15 cellular contexts compared by ENCODE assay signal in the genomic region with DNA sequence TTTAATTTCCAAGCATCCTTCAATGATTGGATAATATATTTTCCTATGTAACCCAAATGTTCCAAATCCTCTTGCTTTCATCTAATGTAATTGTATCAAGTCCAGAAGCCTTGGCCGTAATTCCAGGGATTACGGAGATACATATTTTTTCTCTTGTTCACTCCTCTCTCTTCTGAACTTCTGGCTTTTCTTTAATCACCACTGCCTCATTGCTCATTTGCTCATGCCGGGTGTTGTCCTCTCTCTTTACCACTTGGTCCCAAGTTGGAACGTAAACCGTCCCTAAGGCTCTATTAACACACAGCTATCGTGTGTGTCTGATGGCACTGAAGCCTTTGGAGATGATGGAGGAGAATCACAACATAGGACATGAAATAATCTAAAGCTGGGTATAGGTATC.
DNase-seq lines count a peak whose midpoint lies in the region; ATAC-seq and TF ChIP-seq lines count a peak whose summit lies in the region.
"Had no signal": no experiment of that assay in that cellular context is flagged by ENCODE, and none has a peak within 500 bp of the region (broad histone marks: within the 10 kb centered on the region; RNA-seq: fewer than 3 reads in every experiment).

No MANE protein-coding gene starts in this region.

- H3K14ac ChIP-seq in IMR-90 (replicated peaks; ENCODE audit: low read depth, low read length) = no peak overlapping the region

- CTCF ChIA-PET in IMR-90 (lab: Yijun Ruan, JAX) = interaction anchor here (0.9 kb wide), 1 partner anchor 99 kb away, joined by 3 read pairs; no protein-coding TSS in a partner anchor

- H2AK5ac ChIP-seq in IMR-90 (ENCODE audit: low read depth, low read length) = peak overlapping the region; percentile 79

- in situ Hi-C loops in IMR-90 (cut with MboI; ENCODE audit: low sequenced_read_pairs) (loop anchor here (10.0 kb wide), 1 partner anchor 189 kb away; the partner anchor contains the start of gene COL3A1), GM13976 (cut with MboI; ENCODE audit: low sequenced_read_pairs, unreplicated experiment) (no loop called here)

- H3K9me3 ChIP-seq in IMR-90 (ENCODE audit: control insufficient read depth, insufficient read depth, low read length) (no peaks in the 10 kb centered on the region), muscle layer of duodenum (ENCODE audit: control insufficient read depth in 1 of 2, low read length in 2 of 2) (no peaks in the 10 kb centered on the region), thoracic aorta (no peaks in the 10 kb centered on the region)

- peak overlapping the region; percentile 40 for H4K91ac ChIP-seq in IMR-90 (ENCODE audit: insufficient read depth, low read depth, low read length)

- ATAC-seq in IMR-90 (ENCODE audit: low read depth) (no peak), thoracic aorta (ENCODE audit: insufficient number of reproducible peaks, low FRiP score, low read depth) (no peak), HG03159 (IDR thresholded peaks at IDR 0.05; ENCODE audit: unreplicated experiment) (no peak), GM18909 (IDR thresholded peaks at IDR 0.05; ENCODE audit: poor library complexity, unreplicated experiment) (no peak)
- ATAC-seq: stimulated activated naive B cell treated with anti-CD40 and anti-IgM and Interleukin-4, amounts not matched to agents 10 μg/mL and 1 μg/mL and 100 μg/mL, for 72 hours had no signal

- dilution Hi-C loops in IMR-90 (cut with HindIII; ENCODE audit: low sequenced_read_pairs, unreplicated experiment) = no loop called here

- no peaks in the 10 kb centered on the region for H3K27me3 ChIP-seq in IMR-90 (ENCODE audit: control insufficient read depth, insufficient read depth, low read length)
- H3K27me3 ChIP-seq in muscle layer of duodenum (ENCODE audit: low read depth, low read length) = no peaks in the 10 kb centered on the region
- no peaks in the 10 kb centered on the region for H3K27me3 ChIP-seq in thoracic aorta (replicated peaks; ENCODE audit: insufficient read depth)

- H2BK15ac ChIP-seq in IMR-90 (ENCODE audit: low read depth, low read length) = peak overlapping the region; percentile 89; the same call in 2 of the 3 replicates

- intact Hi-C loops in IMR-90 (cut with micrococcal nuclease) = no loop called here

- H4K20me1 ChIP-seq in IMR-90 (ENCODE audit: insufficient read depth, low read length) = no peaks in the 10 kb centered on the region

- H3K18ac ChIP-seq in IMR-90 (ENCODE audit: low read depth, low read length) = peak overlapping the region; percentile 84; the same call in 1 of the 2 replicates

- POLR2A ChIA-PET in IMR-90 (lab: Charles Lee; ENCODE audit: unreplicated experiment) = no interaction called here

- H2BK120ac ChIP-seq in IMR-90 (ENCODE audit: low read depth, low read length) = peak overlapping the region; percentile 73

- peaks cover 9% of the 10 kb centered on the region for H3K4me1 ChIP-seq in IMR-90 (ENCODE audit: control insufficient read depth, insufficient read depth, low read length)
- peaks cover 3 to 7% of the 10 kb centered on the region in 2 donors for H3K4me1 ChIP-seq in muscle layer of duodenum (ENCODE audit: control insufficient read depth in 1 of 2, insufficient read depth in 2 of 2, low read length in 2 of 2)
- peaks cover 18 to 55% of the 10 kb centered on the region in 2 donors for H3K4me1 ChIP-seq in thoracic aorta (ENCODE audit: control insufficient read depth in 1 of 2, low read depth in 2 of 2)

- no TSS peak for BruUV-seq in IMR-90 (replicated peaks; lab: Mats Ljungman, UMichigan)

- TF ChIP-seq CTCF in IMR-90 (conservative IDR thresholded peaks at IDR 0.05; ENCODE audit: low read depth, low read length) (no peak), fibroblast of mammary gland (conservative IDR thresholded peaks at IDR 0.05; ENCODE audit: control insufficient read depth, insufficient read depth, low read depth, low read length) (no peak), thoracic aorta (IDR thresholded peaks at IDR 0.05) (no peak), GM13976 (IDR thresholded peaks at IDR 0.05; ENCODE audit: borderline replicate concordance, control extremely low read depth, extremely low read depth, insufficient read depth, missing control alignments) (no peak)

- H4K5ac ChIP-seq in IMR-90 (ENCODE audit: low read depth, low read length) = peak overlapping the region; percentile 92; the same call in 1 of the 2 replicates

- no peak overlapping the region for H3K4me2 ChIP-seq in IMR-90 (ENCODE audit: low read depth, low read length)

- peak overlapping the region; percentile 50 for H2BK20ac ChIP-seq in IMR-90 (ENCODE audit: low read depth, low read length)

- WGBS in IMR-90 (ENCODE audit: extremely low coverage in 2 of 2, insufficient read length in 1 of 2), 2 experiments = 100% methylated on average over 1 of the region's 6 CpGs; no CpG with 5 or more reads in 1 of the 2 experiments

- no peak overlapping the region for H2AK9ac ChIP-seq in IMR-90 (replicated peaks; ENCODE audit: low read depth, low read length, poor library complexity)

- H3K79me1 ChIP-seq in IMR-90 (ENCODE audit: low read depth in 1 of 2, low read length in 2 of 2) = no peaks in the 10 kb centered on the region

- no peak overlapping the region for H3K9ac ChIP-seq in IMR-90 (ENCODE audit: low read depth, low read length)

- no peak for TF ChIP-seq RAD21 in IMR-90 (IDR thresholded peaks at IDR 0.05; ENCODE audit: low read length)

- H3K4ac ChIP-seq in IMR-90 (ENCODE audit: low read depth, low read length) = peak overlapping the region; percentile 73; the same call in 1 of the 2 replicates

- no peaks in the 10 kb centered on the region for H3K9me1 ChIP-seq in IMR-90 (ENCODE audit: insufficient read depth, low read length)

- H3K4me3 ChIP-seq in IMR-90 (ENCODE audit: insufficient read depth, low read depth, low read length) (no peak overlapping the region), fibroblast of mammary gland (ENCODE audit: control insufficient read depth, low read depth, low read length) (no peak overlapping the region), muscle layer of duodenum (ENCODE audit: low read depth in 1 of 2, low read length in 2 of 2) (peak overlapping the region in 1 of 2 donors; percentile 4), thoracic aorta (no peak overlapping the region)

- no peak for TF ChIP-seq POLR2A in IMR-90 (IDR thresholded peaks at IDR 0.05; ENCODE audit: low read depth, low read length)

- H4K8ac ChIP-seq in IMR-90 (ENCODE audit: low read depth in 2 of 2, low read length in 2 of 2) = peak overlapping the region; percentile 29 to 44; a peak in 1 of 4 replicates

- peak overlapping the region; percentile 97 for H2BK5ac ChIP-seq in IMR-90 (ENCODE audit: low read depth, low read length, poor library complexity, severe bottlenecking)

- DNase-seq in IMR-90 (no peak), fibroblast of mammary gland (ENCODE audit: low read depth) (peak; percentile 82), thoracic aorta (ENCODE audit: low spot score) (no peak), GM13976 (ENCODE audit: low spot score) (no peak)
- no peak for DNase-seq in stimulated activated CD4-positive, alpha-beta T cell treated with anti-CD3 and anti-CD28 coated beads, Interleukin-4, amount 100 ng/mL, for 1 hour
- DNase-seq: activated effector memory CD4-positive, alpha-beta T cell treated with anti-CD3 and anti-CD28 coated beads, Interleukin-2, amount 50 U/mL, for 16 hours; glutamatergic neuron; naive B cell; NCI-H187 treated with DMSO at 0.1 percent for 48 hours; NCI-H510A; stimulated activated naive B cell treated with anti-CD40 and anti-IgM and Interleukin-4, amounts not matched to agents 10 μg/mL and 1 μg/mL and 100 μg/mL, for 72 hours had no signal

- no peak overlapping the region for H3K23ac ChIP-seq in IMR-90 (ENCODE audit: low read depth, low read length)

- H3K36me3 ChIP-seq in IMR-90 (ENCODE audit: control insufficient read depth, insufficient read depth, low read length) (no peaks in the 10 kb centered on the region), muscle layer of duodenum (ENCODE audit: control insufficient read depth in 1 of 2, insufficient read depth in 2 of 2, low read length in 2 of 2) (peaks cover 0 to 14% of the 10 kb centered on the region in 2 donors), thoracic aorta (no peaks in the 10 kb centered on the region)

- no peak overlapping the region for H2AFZ ChIP-seq in IMR-90 (replicated peaks; ENCODE audit: low read length, poor library complexity)

- H3K56ac ChIP-seq in IMR-90 (ENCODE audit: extremely low read depth, insufficient read depth, low read length) = no peak overlapping the region

- peak overlapping the region; percentile 39 for H3K27ac ChIP-seq in IMR-90 (ENCODE audit: insufficient read depth, low read length)
- H3K27ac ChIP-seq in muscle layer of duodenum (ENCODE audit: low read length) = peak overlapping the region; percentile 75
- peak overlapping the region; percentile 62 to 84 for H3K27ac ChIP-seq in thoracic aorta
- H3K27ac ChIP-seq: VCaP had no signal

TF ChIP-seq in IMR-90, 13 proteins besides CTCF, POLR2A, EP300 and RAD21:
- TF ChIP-seq FOS (IDR thresholded peaks at IDR 0.05; ENCODE audit: low read depth, low read length) (no peak), SMC3 (IDR thresholded peaks at IDR 0.05; ENCODE audit: low read depth, low read length) (no peak), CEBPB (IDR thresholded peaks at IDR 0.05; ENCODE audit: low read depth, low read length) (no peak), MAZ (IDR thresholded peaks at IDR 0.05; ENCODE audit: borderline replicate concordance, low read depth, low read length) (no peak), NFE2L2 (IDR thresholded peaks at IDR 0.05; ENCODE audit: low read depth, low read length) (no peak), CHD1 (IDR thresholded peaks at IDR 0.05; ENCODE audit: low read depth, low read length) (no peak), BHLHE40 (IDR thresholded peaks at IDR 0.05; ENCODE audit: low read depth, low read length) (no peak), USF2 (IDR thresholded peaks at IDR 0.05; ENCODE audit: low read depth, low read length) (no peak), MXI1 (IDR thresholded peaks at IDR 0.05; ENCODE audit: borderline replicate concordance, low read depth, low read length) (no peak)
